Comparison of ENCODE assay signal across 8 cellular contexts in genomic region chr6:53359088-53359842, GRCh38. TPM values are rescaled to one million over a fixed set of nuclear protein-coding genes. Genes with fewer than 3 reads are reported as not detected.
DNase-seq lines count a peak whose midpoint lies in the region; ATAC-seq and TF ChIP-seq lines count a peak whose summit lies in the region.

No MANE protein-coding gene starts in this region.

- peaks cover 34 to 42% (median 35%) of the 10 kb centered on the region in 3 donors for H3K4me1 Mint-ChIP-seq in IgD-negative memory B cell
- H3K4me1 Mint-ChIP-seq in activated T-cell treated with anti-CD3 and anti-CD28 coated beads, Interleukin-2, amount 50 U/mL, for 72 hours (ENCODE audit: low read depth) = peaks cover 40% of the 10 kb centered on the region

- CTCF ChIA-PET in PC-3 (lab: Charles Lee) = interaction anchor here (0.6 to 1.1 kb wide), 2 partner anchors 75 to 360 kb away, joined by 3 read pairs; no protein-coding TSS in a partner anchor

- H3K27me3 ChIP-seq in PC-3 (ENCODE audit: low read length) (no peaks in the 10 kb centered on the region), muscle layer of duodenum (ENCODE audit: low read depth, low read length) (no peaks in the 10 kb centered on the region)

- H3K79me2 ChIP-seq in PC-3 (ENCODE audit: low read length) = no peaks in the 10 kb centered on the region

- H3K9me2 ChIP-seq in PC-3 (replicated peaks; ENCODE audit: low read length) = no peaks in the 10 kb centered on the region

- peak overlapping the region; percentile 91 for H3K9ac ChIP-seq in PC-3 (ENCODE audit: low read length)

- peak overlapping the region; percentile 94 for H3K4me2 ChIP-seq in PC-3 (ENCODE audit: low read length)

- H3K9me3 ChIP-seq in PC-3 (ENCODE audit: low read length) (no peaks in the 10 kb centered on the region), muscle layer of duodenum (ENCODE audit: control insufficient read depth in 1 of 2, low read length in 2 of 2) (no peaks in the 10 kb centered on the region)

- peak overlapping the region; percentile 72 for H3K4me3 ChIP-seq in PC-3 (ENCODE audit: low read length)
- peak overlapping the region; percentile 64 to 73 for H3K4me3 ChIP-seq in muscle layer of duodenum (ENCODE audit: low read depth in 1 of 2, low read length in 2 of 2)

- peaks cover 42% of the 10 kb centered on the region for H3K4me1 ChIP-seq in PC-3 (ENCODE audit: insufficient read depth, low read length)
- peaks cover 0 to 5% of the 10 kb centered on the region in 2 donors for H3K4me1 ChIP-seq in muscle layer of duodenum (ENCODE audit: control insufficient read depth in 1 of 2, insufficient read depth in 2 of 2, low read length in 2 of 2)

- H3K36me3 ChIP-seq in PC-3 (ENCODE audit: low read depth, low read length) = no peaks in the 10 kb centered on the region
- no peaks in the 10 kb centered on the region for H3K36me3 ChIP-seq in muscle layer of duodenum (ENCODE audit: control insufficient read depth in 1 of 2, insufficient read depth in 2 of 2, low read length in 2 of 2)

- ATAC-seq in GM21576 (IDR thresholded peaks at IDR 0.05; ENCODE audit: unreplicated experiment) (peak; percentile 91), PC-3 (peak; percentile 94), esophagus mucosa (peak; percentile 97)
- peak; percentile 92 to 93 for ATAC-seq in activated T-cell treated with anti-CD3 and anti-CD28 coated beads, Interleukin-2, amount 50 U/mL, for 72 hours (replicated peaks in 1 of 2)

- peaks cover 4% of the 10 kb centered on the region for H3K36me3 Mint-ChIP-seq in IgD-negative memory B cell
- H3K36me3 Mint-ChIP-seq in activated T-cell treated with anti-CD3 and anti-CD28 coated beads, Interleukin-2, amount 50 U/mL, for 72 hours (ENCODE audit: insufficient read depth in 2 of 2) = no peaks in the 10 kb centered on the region

- no peaks in the 10 kb centered on the region for H3F3A ChIP-seq in PC-3 (ENCODE audit: low read length, unreplicated experiment)

- peak overlapping the region; percentile 89 to 95 (median 92) for H3K4me3 Mint-ChIP-seq in IgD-negative memory B cell
- H3K4me3 Mint-ChIP-seq in activated T-cell treated with anti-CD3 and anti-CD28 coated beads, Interleukin-2, amount 50 U/mL, for 72 hours = peak overlapping the region; percentile 95 to 96

- no peaks in the 10 kb centered on the region for H3K27me3 Mint-ChIP-seq in IgD-negative memory B cell
- H3K27me3 Mint-ChIP-seq in activated T-cell treated with anti-CD3 and anti-CD28 coated beads, Interleukin-2, amount 50 U/mL, for 72 hours (ENCODE audit: low read depth) = no peaks in the 10 kb centered on the region

- peak; percentile 98 for DNase-seq in DMS53 (lab: John Stamatoyannopoulos, UW)
- peak; percentile 96 for DNase-seq in PC-3
- DNase-seq in activated T-cell treated with anti-CD3 and anti-CD28 coated beads, Interleukin-2, amount 50 U/mL, for 72 hours = peak; percentile 93 to 95
- DNase-seq in stimulated activated CD8-positive, alpha-beta memory T cell treated with anti-CD3 and anti-CD28 coated beads, Interleukin-7, amount 100 ng/mL, for 1 hour (ENCODE audit: low read depth in 2 of 2) = peak; percentile 71 to 76

- no peaks in the 10 kb centered on the region for H4K20me1 ChIP-seq in PC-3 (ENCODE audit: low read length)

- BruUV-seq in PC-3 (replicated peaks; lab: Mats Ljungman, UMichigan) = no TSS peak

- peak overlapping the region; percentile 96 to 99 (median 98) for H3K27ac Mint-ChIP-seq in IgD-negative memory B cell
- H3K27ac Mint-ChIP-seq in activated T-cell treated with anti-CD3 and anti-CD28 coated beads, Interleukin-2, amount 50 U/mL, for 72 hours = peak overlapping the region; percentile 91

- H3K27ac ChIP-seq in PC-3 (ENCODE audit: low read length) = peak overlapping the region; percentile 88
- peak overlapping the region; percentile 90 for H3K27ac ChIP-seq in muscle layer of duodenum (ENCODE audit: low read length)

- intact Hi-C loops in PC-3 (cut with micrococcal nuclease) = loop anchor here (1.0 to 2.0 kb wide), 2 partner anchors 10 to 40 kb away; no protein-coding TSS in a partner anchor

- POLR2A ChIA-PET in PC-3 (lab: Charles Lee; ENCODE audit: unreplicated experiment) = interaction anchor here (0.6 to 1.0 kb wide), 2 partner anchors 12 to 56 kb away, joined by 3 read pairs; no protein-coding TSS in a partner anchor

- H2AFZ ChIP-seq in PC-3 (ENCODE audit: low read length) = peak overlapping the region; percentile 88

- TF ChIP-seq CTCF in PC-3 (conservative IDR thresholded peaks at IDR 0.05; ENCODE audit: low read depth, low read length) = no peak

- no peaks in the 10 kb centered on the region for H3K9me3 Mint-ChIP-seq in IgD-negative memory B cell
- H3K9me3 Mint-ChIP-seq in activated T-cell treated with anti-CD3 and anti-CD28 coated beads, Interleukin-2, amount 50 U/mL, for 72 hours = no peaks in the 10 kb centered on the region

RNA-seq across cellular contexts. Expression of gene ELOVL5, which starts 10.5 kb away (rescaled TPM):
- polyA plus RNA-seq in IgD-negative memory B cell = 156 TPM
- total RNA-seq in PC-3 (2014; rRNA removed) = 57.2 and 62.7 TPM in 2 replicates
- total RNA-seq in activated T-cell treated with anti-CD3 and anti-CD28 coated beads, Interleukin-2, amount 50 U/mL, for 72 hours = 100 to 1,000 TPM; 102 to 108 TPM
- 33.1 TPM for total RNA-seq in esophagus mucosa

Comparison
In these comparisons a context has a peak if more than half of its experiments do, and no peak if none do; other contexts are left out.
1. Peak in every context shown above with its lines: DNase-seq, ATAC-seq, H3K4me3 ChIP-seq and H3K27ac ChIP-seq.